8 cellular contexts compared by ENCODE assay signal in genomic region chr3:13895155-13896105, GRCh38. TPM values are rescaled to one million over a fixed set of nuclear protein-coding genes. Genes with fewer than 3 reads are reported as not detected.
A peak's percentile ranks its signal among the peaks of the same experiment; 100 is the strongest.
DNase-seq lines count a peak whose midpoint lies in the region; ATAC-seq, FAIRE-seq and TF ChIP-seq lines count a peak whose summit lies in the region.

No MANE protein-coding gene starts in this region.

- peak overlapping the region; percentile 48 for H2AK5ac ChIP-seq in neuronal stem cell (ENCODE audit: low read depth, low read length)

- peak; percentile 95 for ATAC-seq in GM21381 (IDR thresholded peaks at IDR 0.05; ENCODE audit: unreplicated experiment)
- ATAC-seq in RWPE2 (ENCODE audit: low read depth) = peak; percentile 95

- H3K4me1 ChIP-seq in Caco-2 = no peaks in the 10 kb centered on the region
- H3K4me1 ChIP-seq in RWPE2 (ENCODE audit: insufficient read depth, poor library complexity, severe bottlenecking) = peaks cover 15% of the 10 kb centered on the region
- peaks cover 4 to 9% of the 10 kb centered on the region in 2 donors for H3K4me1 ChIP-seq in neuronal stem cell (ENCODE audit: control insufficient read depth in 2 of 2, insufficient read depth in 1 of 2, low read depth in 1 of 2, low read length in 2 of 2)
- peaks cover 15% of the 10 kb centered on the region for H3K4me1 ChIP-seq in stomach smooth muscle (ENCODE audit: control insufficient read depth, insufficient read depth, low read length)

- H3K4ac ChIP-seq in neuronal stem cell (ENCODE audit: low read length) = peak overlapping the region; percentile 31

- H3K4me3 Mint-ChIP-seq in Caco-2 (ENCODE audit: unreplicated experiment) = peak overlapping the region; percentile 85
- H3K4me3 Mint-ChIP-seq in activated naive CD4-positive, alpha-beta T cell treated with anti-CD3 and anti-CD28 coated beads for 36 hours = peak overlapping the region; percentile 79

- H3K9me3 Mint-ChIP-seq in Caco-2 (ENCODE audit: unreplicated experiment) = peaks cover 14% of the 10 kb centered on the region
- peaks cover 26% of the 10 kb centered on the region for H3K9me3 Mint-ChIP-seq in activated naive CD4-positive, alpha-beta T cell treated with anti-CD3 and anti-CD28 coated beads for 36 hours

- peak overlapping the region; percentile 97 for H2AFZ ChIP-seq in neuronal stem cell (ENCODE audit: low read length)

- H3K9ac ChIP-seq in neuronal stem cell (ENCODE audit: low read depth, low read length, poor library complexity) (peak overlapping the region; percentile 88), stomach smooth muscle (ENCODE audit: low read length in 2 of 2) (peak overlapping the region; percentile 92 to 93)

- POLR2A ChIA-PET in Caco-2 (lab: Charles Lee) = no interaction called here

- H3K4me3 ChIP-seq in Caco-2 (ENCODE audit: low read depth, low read length) (peak overlapping the region; percentile 53), RWPE2 (ENCODE audit: severe bottlenecking) (peak overlapping the region; percentile 42), neuronal stem cell (ENCODE audit: low read length in 2 of 2) (peak overlapping the region; percentile 41 to 78), stomach smooth muscle (ENCODE audit: low read length in 2 of 2) (peak overlapping the region; percentile 80 to 83)

- H3K4me2 ChIP-seq in neuronal stem cell (ENCODE audit: insufficient read depth, low read length, poor library complexity, severe bottlenecking) = peak overlapping the region; percentile 97

- intact Hi-C loops in Caco-2 (cut with micrococcal nuclease; ENCODE audit: unreplicated experiment) = loop anchor here (1.0 to 5.0 kb wide), 8 partner anchors 31 to 573 kb away; partner anchors contain the start of genes CHCHD4, LSM3, TMEM43 and XPC
- intact Hi-C loops in activated naive CD4-positive, alpha-beta T cell treated with anti-CD3 and anti-CD28 coated beads for 36 hours (cut with micrococcal nuclease) = loop anchor here (1.0 to 5.0 kb wide), 10 partner anchors 219 to 757 kb away; partner anchors contain the start of genes CCDC174, CHCHD4, LSM3 and XPC

- H3K27me3 ChIP-seq in Caco-2 (replicated peaks; ENCODE audit: control insufficient read depth, insufficient read depth, low read length) (no peaks in the 10 kb centered on the region), RWPE2 (ENCODE audit: insufficient read depth, poor library complexity, severe bottlenecking) (no peaks in the 10 kb centered on the region), neuronal stem cell (ENCODE audit: control insufficient read depth in 3 of 3, insufficient read depth in 3 of 3, low read depth in 1 of 3, low read length in 3 of 3) (peaks cover 0 to 27% (median 19%) of the 10 kb centered on the region in 3 experiments), stomach smooth muscle (ENCODE audit: control insufficient read depth in 1 of 2, insufficient read depth in 2 of 2, low read length in 2 of 2) (no peaks in the 10 kb centered on the region)

- peak overlapping the region; percentile 88 for H3K18ac ChIP-seq in neuronal stem cell (ENCODE audit: low read length)

- peak overlapping the region; percentile 74 for H3K23ac ChIP-seq in neuronal stem cell (ENCODE audit: low read depth, low read length, poor library complexity)

- no CpG with 5 or more reads among the region's 86 CpGs for WGBS in neuronal stem cell (ENCODE audit: extremely low coverage in 2 of 2, insufficient read length in 2 of 2, insufficient replicate concordance in 1 of 2), 2 donors

- CTCF ChIA-PET in Caco-2 (lab: Charles Lee) = interaction anchor here (0.6 to 2.5 kb wide), 5 partner anchors 10 to 1307 kb away, joined by 3 to 56 read pairs (median 3); partner anchors contain the start of genes CHCHD4 and TMEM43
- CTCF ChIA-PET in activated naive CD4-positive, alpha-beta T cell treated with anti-CD3 and anti-CD28 coated beads for 36 hours (lab: Charles Lee) = interaction anchor here (0.5 to 17.1 kb wide), 18 partner anchors 10 to 537 kb away, joined by 3 to 459 read pairs (median 4); partner anchors contain the start of genes CHCHD4, TMEM43, WNT7A and XPC

- H4K91ac ChIP-seq in neuronal stem cell (ENCODE audit: low read depth, low read length, poor library complexity) = no peak overlapping the region

- DNase-seq in Caco-2 (peak; percentile 93 to 95), HT1080 (ENCODE audit: low read depth) (peak; percentile 90), RWPE2 (ENCODE audit: low spot score) (peak; percentile 92), frontal cortex (ENCODE audit: low spot score in 2 of 2) (peak; percentile 72 to 93), neuronal stem cell (ENCODE audit: low spot score) (peak; percentile 94)
- DNase-seq in activated naive CD4-positive, alpha-beta T cell treated with anti-CD3 and anti-CD28 coated beads for 36 hours = peak; percentile 98

- no peak overlapping the region for H2BK12ac ChIP-seq in neuronal stem cell (ENCODE audit: low read length)

- peak overlapping the region; percentile 71 for H2BK15ac ChIP-seq in neuronal stem cell (ENCODE audit: low read length)

- no peak overlapping the region for H3K27ac ChIP-seq in RWPE2 (ENCODE audit: poor library complexity, severe bottlenecking)
- H3K27ac ChIP-seq in neuronal stem cell (replicated peaks; ENCODE audit: low read length) = no peak overlapping the region
- peak overlapping the region; percentile 67 for H3K27ac ChIP-seq in stomach smooth muscle (ENCODE audit: low read length)

- peak overlapping the region; percentile 23 for H2BK120ac ChIP-seq in neuronal stem cell (ENCODE audit: low read depth, low read length)

- no peaks in the 10 kb centered on the region for H3K36me3 Mint-ChIP-seq in Caco-2 (ENCODE audit: insufficient read depth, unreplicated experiment)
- H3K36me3 Mint-ChIP-seq in activated naive CD4-positive, alpha-beta T cell treated with anti-CD3 and anti-CD28 coated beads for 36 hours (ENCODE audit: low read depth) = peaks cover 9% of the 10 kb centered on the region

- no peak overlapping the region for H2BK5ac ChIP-seq in neuronal stem cell (ENCODE audit: low read length)

- peak overlapping the region; percentile 72 for H3K14ac ChIP-seq in neuronal stem cell (ENCODE audit: low read length)

- no peaks in the 10 kb centered on the region for H3K4me1 Mint-ChIP-seq in Caco-2 (ENCODE audit: low read depth, unreplicated experiment)
- peaks cover 23% of the 10 kb centered on the region for H3K4me1 Mint-ChIP-seq in activated naive CD4-positive, alpha-beta T cell treated with anti-CD3 and anti-CD28 coated beads for 36 hours (ENCODE audit: low read depth)

- BruUV-seq in Caco-2 (replicated peaks; lab: Mats Ljungman, UMichigan) = no TSS peak

- FAIRE-seq in frontal cortex (lab: Jason Lieb, UNC) = no peak

- H4K8ac ChIP-seq in neuronal stem cell (ENCODE audit: low read depth, low read length) = peak overlapping the region; percentile 74

- H3K27ac Mint-ChIP-seq in Caco-2 (ENCODE audit: unreplicated experiment) = peak overlapping the region; percentile 54
- peak overlapping the region; percentile 61 for H3K27ac Mint-ChIP-seq in activated naive CD4-positive, alpha-beta T cell treated with anti-CD3 and anti-CD28 coated beads for 36 hours

- TF ChIP-seq CTCF in Caco-2 (IDR thresholded peaks at IDR 0.05; ENCODE audit: insufficient read depth in 1 of 2, low read depth in 1 of 2, low read length in 1 of 2, severe bottlenecking in 1 of 2, unreplicated experiment in 1 of 2) = no peak
- no peak for TF ChIP-seq CTCF in RWPE2 (IDR thresholded peaks at IDR 0.05; ENCODE audit: poor library complexity, severe bottlenecking)

- no peaks in the 10 kb centered on the region for H3K79me1 ChIP-seq in neuronal stem cell (ENCODE audit: low read depth, low read length)

- no peaks in the 10 kb centered on the region for H3K27me3 Mint-ChIP-seq in Caco-2 (ENCODE audit: insufficient read depth, unreplicated experiment)
- H3K27me3 Mint-ChIP-seq in activated naive CD4-positive, alpha-beta T cell treated with anti-CD3 and anti-CD28 coated beads for 36 hours (ENCODE audit: low read depth) = no peaks in the 10 kb centered on the region

- H3K36me3 ChIP-seq in Caco-2 (ENCODE audit: control insufficient read depth, insufficient read depth, low read length) = no peaks in the 10 kb centered on the region
- no peaks in the 10 kb centered on the region for H3K36me3 ChIP-seq in RWPE2 (ENCODE audit: low read depth)
- no peaks in the 10 kb centered on the region for H3K36me3 ChIP-seq in neuronal stem cell (replicated peaks in 1 of 2; ENCODE audit: control insufficient read depth in 2 of 2, insufficient read depth in 2 of 2, low read length in 2 of 2)
- no peaks in the 10 kb centered on the region for H3K36me3 ChIP-seq in stomach smooth muscle (ENCODE audit: control insufficient read depth in 2 of 2, insufficient read depth in 2 of 2, low read length in 2 of 2)

- H3K9me3 ChIP-seq in Caco-2 = no peaks in the 10 kb centered on the region
- no peaks in the 10 kb centered on the region for H3K9me3 ChIP-seq in RWPE2 (ENCODE audit: severe bottlenecking)
- peaks cover 3 to 20% of the 10 kb centered on the region in 2 donors for H3K9me3 ChIP-seq in neuronal stem cell (replicated peaks in 1 of 2; ENCODE audit: control insufficient read depth in 2 of 2, insufficient read depth in 1 of 2, low read depth in 1 of 2, low read length in 2 of 2)
- no peaks in the 10 kb centered on the region for H3K9me3 ChIP-seq in stomach smooth muscle (ENCODE audit: control insufficient read depth in 2 of 2, low read length in 2 of 2)

RNA-seq across cellular contexts. Expression of gene WNT7A, which starts 15.6 kb away (rescaled TPM):
- total RNA-seq in Caco-2 (2022) (0.58 and 1.1 TPM in 2 replicates), frontal cortex (15.1 TPM)
- total RNA-seq in HT1080 (2014; rRNA removed; shearing (Covaris generic)) = 0.47 and 1.3 TPM in 2 replicates
- 1.5 and 2.6 TPM in 2 replicates for polyA plus RNA-seq in HT1080 (2015; cell fraction: cytosol; rRNA removed)
- 1.0 and 1.1 TPM in 2 replicates for polyA plus RNA-seq in HT1080 (2015; cell fraction: nucleus; rRNA removed)
- total RNA-seq in activated naive CD4-positive, alpha-beta T cell treated with anti-CD3 and anti-CD28 coated beads for 36 hours = under 1 TPM; 0.07 to 0.10 TPM
- polyA plus RNA-seq in neuronal stem cell (2013, experiment 1 of 2) = 0.07 TPM
- 0.06 TPM for polyA plus RNA-seq in neuronal stem cell (2013, experiment 2 of 2)
